ENCODE assay signal across 8 cellular contexts in the genomic region with DNA sequence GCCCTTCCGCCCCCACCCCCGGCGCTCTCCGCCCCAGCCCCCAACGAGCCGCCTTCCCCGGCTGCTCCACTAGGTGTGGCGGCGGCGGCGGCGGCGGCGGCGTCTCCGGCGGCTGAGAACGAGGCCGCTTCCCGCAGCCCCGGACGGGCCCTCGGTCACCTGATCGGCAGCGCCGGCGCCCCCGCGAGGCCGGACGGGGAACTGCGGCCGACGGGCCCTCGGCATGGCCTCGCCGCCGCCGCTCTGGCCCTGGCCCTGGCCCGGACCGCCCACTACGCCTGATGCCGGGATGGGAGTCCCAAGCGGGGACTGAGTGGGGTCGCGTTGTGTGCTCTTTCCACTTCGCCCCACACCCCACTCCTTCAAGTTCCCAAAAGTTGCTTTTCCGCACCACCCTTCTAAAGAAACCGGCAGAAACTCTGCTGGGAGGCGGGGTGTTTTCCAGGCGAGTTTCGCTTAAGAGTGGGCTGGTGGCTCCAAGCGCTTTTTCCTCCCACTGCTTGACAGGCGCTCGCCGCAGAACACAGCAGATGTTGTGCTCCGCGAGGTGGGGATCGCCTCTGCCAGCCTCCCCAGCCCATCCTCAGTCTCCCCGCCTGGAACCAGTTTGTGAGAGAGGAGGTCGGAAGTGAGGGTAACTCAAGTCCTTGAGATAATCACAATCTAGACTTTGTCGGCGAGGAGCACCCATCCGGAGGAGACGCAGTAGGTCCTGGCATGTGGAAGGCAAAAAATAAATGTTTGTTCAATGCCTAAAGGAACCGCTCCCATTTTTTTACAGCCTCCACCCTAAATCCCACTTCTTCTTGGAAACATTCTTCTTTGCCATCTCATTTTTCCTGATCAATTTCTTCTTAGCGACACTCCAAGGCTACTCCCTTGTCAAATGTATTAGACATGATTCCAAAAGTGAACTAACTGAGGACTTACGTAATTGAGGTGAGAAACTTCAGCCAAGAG. TPM values are rescaled to one million over a fixed set of nuclear protein-coding genes. Genes with fewer than 3 reads are reported as not detected.
A peak's percentile ranks its signal among the peaks of the same experiment; 100 is the strongest.
DNase-seq lines count a peak whose midpoint lies in the region; ATAC-seq and TF ChIP-seq lines count a peak whose summit lies in the region.

Gene NCKAP1, minus strand, starts transcription at position 117 of the 960 bp plus-strand sequence. CDS start 358 bp downstream, outside the sequence.

- H3K9me3 Mint-ChIP-seq in natural killer cell, result no peaks in the 10 kb centered on the region
- H3K9me3 Mint-ChIP-seq in stimulated activated naive B cell treated with anti-CD40 and anti-IgM and Interleukin-4, amounts not matched to agents 10 μg/mL and 1 μg/mL and 100 μg/mL, for 72 hours, result no peaks in the 10 kb centered on the region

- H3K27ac Mint-ChIP-seq in natural killer cell, result peak within 1 kb of the TSS; percentile 71 to 87
- H3K27ac Mint-ChIP-seq in stimulated activated naive B cell treated with anti-CD40 and anti-IgM and Interleukin-4, amounts not matched to agents 10 μg/mL and 1 μg/mL and 100 μg/mL, for 72 hours, result no peak within 1 kb of the TSS

- intact Hi-C loops in natural killer cell (cut with micrococcal nuclease), result loop anchor here (1.0 kb wide), 1 partner anchor 86 kb away; the partner anchor contains the start of gene NUP35

- H3K4me3 Mint-ChIP-seq in natural killer cell, result peak within 1 kb of the TSS; percentile 84
- peak within 1 kb of the TSS; percentile 74 to 79 for H3K4me3 Mint-ChIP-seq in stimulated activated naive B cell treated with anti-CD40 and anti-IgM and Interleukin-4, amounts not matched to agents 10 μg/mL and 1 μg/mL and 100 μg/mL, for 72 hours

- peaks cover 39 to 72% of the 10 kb centered on the region in 2 donors for H3K27me3 Mint-ChIP-seq in natural killer cell (ENCODE audit: low read depth in 2 of 2)
- H3K27me3 Mint-ChIP-seq in stimulated activated naive B cell treated with anti-CD40 and anti-IgM and Interleukin-4, amounts not matched to agents 10 μg/mL and 1 μg/mL and 100 μg/mL, for 72 hours, result peaks cover 52 to 57% of the 10 kb centered on the region in 2 donors

- TF ChIP-seq CTCF in GM20000 (IDR thresholded peaks at IDR 0.05; ENCODE audit: extremely low read depth, missing control alignments) (peak; percentile 85), natural killer cell (IDR thresholded peaks at IDR 0.05) (peak; percentile 85)

- ATAC-seq in natural killer cell, result peak; percentile 86 to 94 (median 87)
- ATAC-seq in stimulated activated naive B cell treated with anti-CD40 and anti-IgM and Interleukin-4, amounts not matched to agents 10 μg/mL and 1 μg/mL and 100 μg/mL, for 72 hours (replicated peaks), result peak; percentile 86 to 91

- H3K4me1 Mint-ChIP-seq in natural killer cell, result peaks cover 31 to 32% of the 10 kb centered on the region in 2 donors
- H3K4me1 Mint-ChIP-seq in stimulated activated naive B cell treated with anti-CD40 and anti-IgM and Interleukin-4, amounts not matched to agents 10 μg/mL and 1 μg/mL and 100 μg/mL, for 72 hours, result peaks cover 13 to 30% of the 10 kb centered on the region in 2 donors

- DNase-seq in COR-L47 (lab: John Stamatoyannopoulos, UW) (peak; percentile 82), GM20000 (ENCODE audit: low spot score) (peak; percentile 92), HT1080 (ENCODE audit: low read depth) (peak; percentile 85), RPMI8226 (peak; percentile 74), activated gamma-delta T cell treated with Interleukin-2 at 50 U/mL for 16 hours (peak; percentile 76), fibroblast of the conjunctiva (ENCODE audit: low read depth) (peak; percentile 49), natural killer cell (peak; percentile 88)
- peak; percentile 61 for DNase-seq in stimulated activated naive B cell treated with anti-CD40 and anti-IgM and Interleukin-4, amounts not matched to agents 10 μg/mL and 1 μg/mL and 100 μg/mL, for 72 hours

- no peaks in the 10 kb centered on the region for H3K36me3 Mint-ChIP-seq in natural killer cell
- H3K36me3 Mint-ChIP-seq in stimulated activated naive B cell treated with anti-CD40 and anti-IgM and Interleukin-4, amounts not matched to agents 10 μg/mL and 1 μg/mL and 100 μg/mL, for 72 hours, result peaks cover 0 to 4% of the 10 kb centered on the region in 2 donors

RNA-seq across cellular contexts. Expression of gene NCKAP1, which starts in this region (rescaled TPM):
- 63.8 and 79.4 TPM in 2 replicates for total RNA-seq in HT1080 (2014; rRNA removed; shearing (Covaris generic))
- 98.4 and 152 TPM in 2 replicates for polyA plus RNA-seq in HT1080 (2015; cell fraction: cytosol; rRNA removed)
- polyA plus RNA-seq in HT1080 (2015; cell fraction: nucleus; rRNA removed), result 152 and 212 TPM in 2 replicates
- total RNA-seq in natural killer cell, result 10 to 100 TPM in 2 of 3 donors, 1 to 10 TPM in 1; 8.4 to 12.3 (median 10.4) TPM

Comparison
In these comparisons a context has a peak if more than half of its experiments do, and no peak if none do; other contexts are left out.
1. Peak in every context shown above with its lines: DNase-seq and ATAC-seq.